8 cellular contexts compared by ENCODE assay signal in genomic region chr12:110431957-110432587, GRCh38. TPM values are rescaled to one million over a fixed set of nuclear protein-coding genes. Genes with fewer than 3 reads are reported as not detected.
DNase-seq lines count a peak whose midpoint lies in the region; ATAC-seq and TF ChIP-seq lines count a peak whose summit lies in the region.

No MANE protein-coding gene starts in this region.

- no peak overlapping the region for H2AFZ ChIP-seq in mammary epithelial cell (ENCODE audit: low read depth, low read length)

- DNase-seq in Calu3, result no peak
- no peak for DNase-seq in mammary epithelial cell
- DNase-seq in ovary, result peak in 2 of 5 donors; percentile 39 to 47
- no peak for DNase-seq in NCI-H2029 treated with DMSO at 0.1 percent for 48 hours (lab: John Stamatoyannopoulos, UW)
- no peak for DNase-seq in hepatic stellate cell (ENCODE audit: low spot score)
- DNase-seq in NCI-H2029 (lab: John Stamatoyannopoulos, UW), result no peak
- DNase-seq in islet precursor cell, result no peak

- H3K4me3 ChIP-seq in mammary epithelial cell (replicated peaks in 1 of 3; ENCODE audit: insufficient read depth in 1 of 3, low read depth in 2 of 3, low read length in 3 of 3) (no peak overlapping the region), ovary (peak overlapping the region; percentile 51)

- no peaks in the 10 kb centered on the region for H4K20me1 ChIP-seq in mammary epithelial cell (ENCODE audit: insufficient read depth, low read length)

- H3K27ac ChIP-seq in mammary epithelial cell (ENCODE audit: insufficient read depth, low read depth, low read length) (no peak overlapping the region), ovary (no peak overlapping the region)

- intact Hi-C loops in Calu3 (cut with micrococcal nuclease; ENCODE audit: unreplicated experiment), result loop anchor here (1.0 to 5.0 kb wide), 2 partner anchors 332 to 390 kb away; no protein-coding TSS in a partner anchor
- intact Hi-C loops in mammary epithelial cell (cut with micrococcal nuclease), result loop anchor here (1.0 to 5.0 kb wide), 3 partner anchors 75 to 332 kb away; partner anchors contain the start of gene ATP2A2
- intact Hi-C loops in ovary (cut with DNase I), result loop anchor here in 3 of 4 donors (1.0 to 5.0 kb wide), 3 partner anchors 325 to 335 kb away; no protein-coding TSS in a partner anchor

- H3K79me2 ChIP-seq in mammary epithelial cell (ENCODE audit: insufficient read depth, low read length), result no peaks in the 10 kb centered on the region

- peaks cover 12% of the 10 kb centered on the region for H3K36me3 ChIP-seq in mammary epithelial cell (ENCODE audit: insufficient read depth, low read length)
- H3K36me3 ChIP-seq in ovary, result no peaks in the 10 kb centered on the region

- BruUV-seq in Calu3 (replicated peaks; lab: Mats Ljungman, UMichigan) (no TSS peak), mammary epithelial cell (replicated peaks; lab: Mats Ljungman, UMichigan) (no TSS peak)

- no peaks in the 10 kb centered on the region for H3K4me1 Mint-ChIP-seq in Calu3 (ENCODE audit: low read depth, unreplicated experiment)

- WGBS in mammary epithelial cell (ENCODE audit: low coverage, missing lambda C conversion rate), result 73% methylated on average over 10 of the region's 12 CpGs
- WGBS in ovary, 3 donors, result 76 to 80% (median 79%) methylated on average over 12 of the region's 12 CpGs

- H3K36me3 Mint-ChIP-seq in Calu3 (ENCODE audit: insufficient read depth, unreplicated experiment), result peaks cover 48% of the 10 kb centered on the region

- H3K27me3 Mint-ChIP-seq in Calu3 (ENCODE audit: unreplicated experiment), result no peaks in the 10 kb centered on the region

- H3K4me2 ChIP-seq in mammary epithelial cell (ENCODE audit: insufficient read depth, low read depth, low read length), result peak overlapping the region; percentile 47

- dilution Hi-C loops in mammary epithelial cell (cut with HindIII; ENCODE audit: low sequenced_read_pairs), result no loop called here

- no peak for TF ChIP-seq POLR2A in ovary (IDR thresholded peaks at IDR 0.05)

- ATAC-seq in HG03432 (IDR thresholded peaks at IDR 0.05; ENCODE audit: unreplicated experiment), result peak; percentile 20

- CTCF ChIA-PET in Calu3 (lab: Charles Lee) (interaction anchor here (0.5 to 1.7 kb wide), 22 partner anchors 12 to 919 kb away, joined by 3 to 18 read pairs (median 4); partner anchors contain the start of genes ANAPC7, ANKRD13A, ARPC3 and ATP2A2), mammary epithelial cell (lab: Charles Lee; ENCODE audit: low non-redundant PET) (interaction anchor here (0.8 to 1.1 kb wide), 7 partner anchors 18 to 332 kb away, joined by 3 to 25 read pairs (median 5); partner anchors contain the start of gene ARPC3)

- H3K27ac Mint-ChIP-seq in Calu3 (ENCODE audit: unreplicated experiment), result peak overlapping the region; percentile 72

- H3K9me3 ChIP-seq in mammary epithelial cell (replicated peaks; ENCODE audit: insufficient read depth, low read length), result no peaks in the 10 kb centered on the region
- no peaks in the 10 kb centered on the region for H3K9me3 ChIP-seq in ovary

- no peaks in the 10 kb centered on the region for H3K4me1 ChIP-seq in mammary epithelial cell (ENCODE audit: insufficient read depth, low read length)
- H3K4me1 ChIP-seq in ovary (ENCODE audit: insufficient read depth), result no peaks in the 10 kb centered on the region

- TF ChIP-seq EP300 in ovary (IDR thresholded peaks at IDR 0.05), result no peak

- TF ChIP-seq CTCF in Calu3 (IDR thresholded peaks at IDR 0.05; ENCODE audit: unreplicated experiment), result no peak
- TF ChIP-seq CTCF in mammary epithelial cell (conservative IDR thresholded peaks at IDR 0.05 in 1 of 2, IDR thresholded peaks at IDR 0.05 in 1 of 2; ENCODE audit: extremely low read depth in 1 of 2, insufficient read depth in 1 of 2, low read depth in 1 of 2, low read length in 2 of 2), result no peak
- TF ChIP-seq CTCF in ovary (IDR thresholded peaks at IDR 0.05), result no peak

- H3K4me3 Mint-ChIP-seq in Calu3 (ENCODE audit: low read depth, unreplicated experiment), result peak overlapping the region; percentile 80

- no peaks in the 10 kb centered on the region for H3K9me3 Mint-ChIP-seq in Calu3 (ENCODE audit: low read depth, unreplicated experiment)

- in situ Hi-C loops in mammary epithelial cell (cut with MboI; ENCODE audit: low sequenced_read_pairs in 2 of 2), result loop anchor here in 1 of 2 donors (5.0 kb wide), 1 partner anchor 330 kb away; no protein-coding TSS in a partner anchor

- no peak overlapping the region for H3K9ac ChIP-seq in mammary epithelial cell (ENCODE audit: insufficient read depth, low read length)

- no peaks in the 10 kb centered on the region for H3K27me3 ChIP-seq in mammary epithelial cell (ENCODE audit: insufficient read depth, low read length)
- H3K27me3 ChIP-seq in ovary, result no peaks in the 10 kb centered on the region

RNA-seq across cellular contexts. Expression of gene ARPC3, which starts 18.1 kb away (rescaled TPM):
- total RNA-seq in Calu3 (2022), result 321 and 344 TPM in 2 replicates
- total RNA-seq in mammary epithelial cell, result 100 to 1,000 TPM; 290 to 318 TPM
- polyA plus RNA-seq in mammary epithelial cell, result 73.2 TPM
- 88.2 TPM for polyA minus RNA-seq in mammary epithelial cell
- 100 to 1,000 TPM in 3 of 7 donors, 10 to 100 TPM in 4; 75.9 to 170 (median 92.9) TPM for total RNA-seq in ovary
- polyA plus RNA-seq in ovary, result 100 to 1,000 TPM; 159 to 253 TPM

RNA-seq across cellular contexts. Expression of gene ANAPC7, which starts 28.6 kb away (rescaled TPM):
- 111 and 136 TPM in 2 replicates for total RNA-seq in Calu3 (2022)
- 10 to 100 TPM; 35.8 to 63.7 TPM for total RNA-seq in mammary epithelial cell
- 43.1 TPM for polyA plus RNA-seq in mammary epithelial cell
- polyA minus RNA-seq in mammary epithelial cell, result 90.0 TPM
- total RNA-seq in ovary, result 10 to 100 TPM; 24.9 to 65.0 (median 41.7) TPM
- polyA plus RNA-seq in ovary, result 10 to 100 TPM; 23.6 to 66.7 TPM

RNA-seq across cellular contexts. Expression of gene GPN3, which starts 36.0 kb away (rescaled TPM):
- 31.8 and 35.9 TPM in 2 replicates for total RNA-seq in Calu3 (2022)
- total RNA-seq in mammary epithelial cell, result 10 to 100 TPM; 12.3 to 19.5 TPM
- polyA plus RNA-seq in mammary epithelial cell, result 24.4 TPM
- not detected for polyA minus RNA-seq in mammary epithelial cell
- total RNA-seq in ovary, result 10 to 100 TPM; 15.5 to 32.5 (median 23.2) TPM
- 10 to 100 TPM; 20.9 to 30.4 TPM for polyA plus RNA-seq in ovary

RNA-seq across cellular contexts. Expression of gene FAM216A, which starts 36.6 kb away (rescaled TPM):
- total RNA-seq in Calu3 (2022) (10.5 and 11.2 TPM in 2 replicates), mammary epithelial cell (10 to 100 TPM in 1 of 2 donors, 1 to 10 TPM in 1; 5.2 to 13.5 TPM), ovary (10 to 100 TPM in 4 of 7 donors, 1 to 10 TPM in 3; 6.5 to 12.3 (median 10.1) TPM)
- polyA plus RNA-seq in mammary epithelial cell (17.8 TPM), ovary (10 to 100 TPM in 1 of 2 donors, 1 to 10 TPM in 1; 8.8 to 11.3 TPM)
- 7.4 TPM for polyA minus RNA-seq in mammary epithelial cell
